ENCODE assay signal across 3 cellular contexts in the genomic region with DNA sequence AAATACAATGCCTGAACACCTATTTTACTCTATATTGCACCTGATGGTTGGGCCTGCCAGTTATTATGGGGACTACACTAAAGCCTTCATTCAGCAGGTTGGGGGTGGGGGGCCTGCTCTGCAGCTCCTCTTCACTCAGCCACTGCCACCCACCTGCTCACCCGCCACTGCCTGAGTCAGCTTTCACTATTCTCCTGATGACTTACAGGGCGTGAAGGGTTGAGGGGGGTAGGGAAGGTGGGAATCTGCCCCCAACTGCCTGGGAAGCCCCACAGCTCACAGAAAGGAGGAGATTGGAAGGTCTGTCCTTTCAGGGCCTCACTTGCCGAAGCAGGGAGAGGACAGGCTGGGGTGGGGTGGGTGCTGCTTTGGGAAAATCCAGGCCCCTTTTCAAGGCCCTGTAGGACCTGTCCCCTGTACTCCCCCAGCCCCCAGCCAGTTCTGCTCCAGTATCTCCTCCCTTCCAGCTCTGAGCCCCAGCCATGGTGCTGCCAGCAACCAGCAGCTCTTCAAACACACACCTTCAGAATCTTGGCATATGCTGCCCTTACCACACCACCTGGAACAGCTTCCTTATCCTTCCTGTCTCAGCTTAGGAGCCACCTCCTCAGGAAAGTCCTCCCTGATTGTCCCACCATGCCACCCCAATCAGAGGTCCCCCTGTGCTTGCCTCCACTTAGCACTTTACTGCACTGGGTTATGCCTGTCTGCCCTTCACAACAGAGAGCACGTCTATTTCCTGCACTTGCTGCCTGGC.
A peak's percentile ranks its signal among the peaks of the same experiment; 100 is the strongest.
TF ChIP-seq lines count a peak whose summit lies in the region.

No MANE protein-coding gene starts in this region.

TF ChIP-seq in A549, 52 proteins besides CTCF, POLR2A, EP300 and RAD21:
- TF ChIP-seq MYC (IDR thresholded peaks at IDR 0.05; ENCODE audit: borderline replicate concordance, low read length) (no peak), ZFP36 (IDR thresholded peaks at IDR 0.05; ENCODE audit: borderline replicate concordance, partially characterized antibody) (peak; percentile 76)
TF ChIP-seq in A549: peak in this region for 1.

TF ChIP-seq in GM12891, 5 proteins besides CTCF, POLR2A, EP300 and RAD21:
- TF ChIP-seq PAX5 (IDR thresholded peaks at IDR 0.05; ENCODE audit: insufficient read depth, low read length, severe bottlenecking) = no peak
- no peak for TF ChIP-seq POLR2AphosphoS5 (IDR thresholded peaks at IDR 0.05; ENCODE audit: low read depth, low read length)
- no peak for TF ChIP-seq SPI1 (IDR thresholded peaks at IDR 0.05; ENCODE audit: low read depth, low read length)
- no peak for TF ChIP-seq POU2F2 (IDR thresholded peaks at IDR 0.05; ENCODE audit: low read depth, low read length)
- TF ChIP-seq TAF1 (IDR thresholded peaks at IDR 0.05; ENCODE audit: low read depth, low read length) = no peak

TF ChIP-seq in GM12878, 131 proteins besides CTCF, POLR2A, EP300 and RAD21:
- TF ChIP-seq IKZF2 (IDR thresholded peaks at IDR 0.05) (peak; percentile 24 to 41; a peak in 1 of 4 replicates), EED (IDR thresholded peaks at IDR 0.05; ENCODE audit: low read depth) (peak; percentile 65), DPF2 (IDR thresholded peaks at IDR 0.05) (0 out of 2 replicates have a peak, but pooled peaks have one; percentile 21), IKZF1 (conservative IDR thresholded peaks at IDR 0.05) (peak; percentile 50), BRCA1 (IDR thresholded peaks at IDR 0.05; ENCODE audit: low read depth, low read length) (no peak)
